1 cellular context compared by ENCODE assay signal in the genomic region with DNA sequence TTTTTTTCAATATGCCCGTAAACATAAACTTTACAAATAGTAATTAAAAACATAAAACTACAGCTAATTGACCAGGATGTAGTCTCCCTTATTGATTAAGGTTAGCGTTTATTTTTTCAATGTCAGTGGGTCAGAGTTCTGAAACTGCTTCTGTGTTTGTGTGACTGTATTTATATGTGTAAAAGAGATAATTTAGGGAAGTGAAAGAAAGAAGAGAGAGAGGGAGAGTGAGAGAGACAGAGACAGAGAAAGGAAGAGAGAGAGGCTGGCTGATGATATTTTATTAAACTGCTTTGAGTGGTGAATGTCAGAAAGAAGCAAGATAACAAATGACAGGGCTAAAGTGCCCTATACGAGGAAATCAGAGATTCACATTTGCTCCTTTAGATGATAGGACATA.
TF ChIP-seq lines count a peak whose summit lies in the region.

No MANE protein-coding gene starts in this region.

TF ChIP-seq in SK-N-SH treated with all-trans-retinoic acid at 6 μM for 48 hours, 23 proteins besides CTCF, POLR2A, EP300 and RAD21 (continued from another document):
- no peak for TF ChIP-seq ZNF70 (CRISPR knock-in tag; IDR thresholded peaks at IDR 0.05)
- TF ChIP-seq SNAI2 (CRISPR knock-in tag; IDR thresholded peaks at IDR 0.05) = no peak
- TF ChIP-seq, protein P1, sequence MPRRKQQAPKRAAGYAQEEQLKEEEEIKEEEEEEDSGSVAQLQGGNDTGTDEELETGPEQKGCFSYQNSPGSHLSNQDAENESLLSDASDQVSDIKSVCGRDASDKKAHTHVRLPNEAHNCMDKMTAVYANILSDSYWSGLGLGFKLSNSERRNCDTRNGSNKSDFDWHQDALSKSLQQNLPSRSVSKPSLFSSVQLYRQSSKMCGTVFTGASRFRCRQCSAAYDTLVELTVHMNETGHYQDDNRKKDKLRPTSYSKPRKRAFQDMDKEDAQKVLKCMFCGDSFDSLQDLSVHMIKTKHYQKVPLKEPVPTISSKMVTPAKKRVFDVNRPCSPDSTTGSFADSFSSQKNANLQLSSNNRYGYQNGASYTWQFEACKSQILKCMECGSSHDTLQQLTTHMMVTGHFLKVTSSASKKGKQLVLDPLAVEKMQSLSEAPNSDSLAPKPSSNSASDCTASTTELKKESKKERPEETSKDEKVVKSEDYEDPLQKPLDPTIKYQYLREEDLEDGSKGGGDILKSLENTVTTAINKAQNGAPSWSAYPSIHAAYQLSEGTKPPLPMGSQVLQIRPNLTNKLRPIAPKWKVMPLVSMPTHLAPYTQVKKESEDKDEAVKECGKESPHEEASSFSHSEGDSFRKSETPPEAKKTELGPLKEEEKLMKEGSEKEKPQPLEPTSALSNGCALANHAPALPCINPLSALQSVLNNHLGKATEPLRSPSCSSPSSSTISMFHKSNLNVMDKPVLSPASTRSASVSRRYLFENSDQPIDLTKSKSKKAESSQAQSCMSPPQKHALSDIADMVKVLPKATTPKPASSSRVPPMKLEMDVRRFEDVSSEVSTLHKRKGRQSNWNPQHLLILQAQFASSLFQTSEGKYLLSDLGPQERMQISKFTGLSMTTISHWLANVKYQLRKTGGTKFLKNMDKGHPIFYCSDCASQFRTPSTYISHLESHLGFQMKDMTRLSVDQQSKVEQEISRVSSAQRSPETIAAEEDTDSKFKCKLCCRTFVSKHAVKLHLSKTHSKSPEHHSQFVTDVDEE (CRISPR knock-in tag; IDR thresholded peaks at IDR 0.05) = no peak
- no peak for TF ChIP-seq BACH2 (CRISPR knock-in tag; IDR thresholded peaks at IDR 0.05; ENCODE audit: borderline replicate concordance)
TF ChIP-seq in SK-N-SH treated with all-trans-retinoic acid at 6 μM for 48 hours: peak in this region for 0.
